In the genomic region with DNA sequence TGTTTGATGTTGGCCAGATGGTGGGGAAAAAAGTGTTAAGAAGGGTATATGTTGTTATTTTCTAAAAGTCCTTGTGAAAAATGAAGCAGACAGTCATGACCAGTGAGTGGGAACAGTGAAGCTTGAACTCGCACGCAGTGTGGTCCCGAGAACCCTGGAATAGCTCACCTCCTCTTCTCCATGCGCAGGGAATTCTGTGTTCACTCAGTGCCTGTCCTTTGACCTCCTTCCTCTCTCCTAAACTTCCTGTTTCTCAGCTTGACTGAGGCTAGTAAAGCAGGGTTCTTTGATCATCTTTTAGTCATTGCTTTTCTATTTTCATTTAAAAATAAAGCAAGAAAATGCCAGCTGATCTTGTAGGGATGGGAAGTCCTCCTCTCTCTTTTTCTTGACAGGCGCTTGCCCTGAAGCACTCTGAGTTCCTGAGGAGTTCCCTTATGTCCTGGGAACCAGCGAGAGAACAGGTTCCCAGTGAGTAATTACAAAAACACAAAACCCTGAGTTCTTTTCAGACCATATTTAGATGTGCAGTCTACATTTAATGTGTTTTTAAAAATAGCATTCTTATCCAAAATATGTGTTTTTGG, we compare ENCODE assay signal across 10 cellular contexts.
DNase-seq lines count a peak whose midpoint lies in the region; TF ChIP-seq lines count a peak whose summit lies in the region.
"Had no signal": no experiment of that assay in that cellular context is flagged by ENCODE, and none has a peak within 500 bp of the region (broad histone marks: within the 10 kb centered on the region; RNA-seq: fewer than 3 reads in every experiment).

No MANE protein-coding gene starts in this region.

- no peak for TF ChIP-seq CTCF in left ventricle myocardium inferior (IDR thresholded peaks at IDR 0.05; ENCODE audit: borderline replicate concordance)

- H3K9me3 ChIP-seq in left ventricle myocardium inferior (replicated peaks) (no peaks in the 10 kb centered on the region), skeletal muscle satellite cell (replicated peaks; ENCODE audit: low read length) (no peaks in the 10 kb centered on the region), HAP-1 (no peaks in the 10 kb centered on the region)
- H3K9me3 ChIP-seq: pancreas had no signal

- intact Hi-C loops in left ventricle myocardium inferior (cut with micrococcal nuclease) = no loop called here

- peak overlapping the region; percentile 93 for H3K27ac ChIP-seq in left ventricle myocardium inferior (replicated peaks)

- H3K36me3 ChIP-seq in left ventricle myocardium inferior (no peaks in the 10 kb centered on the region), skeletal muscle satellite cell (ENCODE audit: insufficient read depth, low read length) (peaks cover 2% of the 10 kb centered on the region), HAP-1 (replicated peaks) (no peaks in the 10 kb centered on the region)
- H3K36me3 ChIP-seq: pancreas had no signal

- peak overlapping the region; percentile 18 for H3K4me2 ChIP-seq in skeletal muscle satellite cell (ENCODE audit: low read length)

- H3K4me3 ChIP-seq in left ventricle myocardium inferior (peak overlapping the region; percentile 19), skeletal muscle satellite cell (ENCODE audit: low read length) (no peak overlapping the region), HAP-1 (no peak overlapping the region)
- H3K4me3 ChIP-seq: pancreas had no signal

- H3K4me1 ChIP-seq in left ventricle myocardium inferior = peaks cover 77% of the 10 kb centered on the region
- peaks cover 22% of the 10 kb centered on the region for H3K4me1 ChIP-seq in skeletal muscle satellite cell (ENCODE audit: control insufficient read depth, insufficient read depth, low read length)
- no peaks in the 10 kb centered on the region for H3K4me1 ChIP-seq in HAP-1

- in situ Hi-C loops in G401 (cut with HindIII; ENCODE audit: low sequenced_read_pairs) (no loop called here), HAP-1 (cut with MboI; ENCODE audit: low sequenced_read_pairs) (no loop called here)

- DNase-seq in G401 (ENCODE audit: low spot score) = peak; percentile 45
- DNase-seq in amniotic epithelial cell (ENCODE audit: low read depth) = peak; percentile 20
- no peak for DNase-seq in left ventricle myocardium inferior
- no peak for DNase-seq in erythroblast (lab: John Stamatoyannopoulos, UW)
- DNase-seq in HAP-1 (ENCODE audit: low spot score in 2 of 2) = no peak
- no peak for DNase-seq in NOMO-1 treated with DMSO at 0.1 percent for 48 hours (lab: John Stamatoyannopoulos, UW; ENCODE audit: unreplicated experiment)
- no peak for DNase-seq in activated gamma-delta T cell (lab: John Stamatoyannopoulos, UW)
- DNase-seq: NCI-H510A treated with DMSO at 0.1 percent for 48 hours, pancreas had no signal

- no peaks in the 10 kb centered on the region for H3K27me3 ChIP-seq in left ventricle myocardium inferior (ENCODE audit: low read depth)
- no peaks in the 10 kb centered on the region for H3K27me3 ChIP-seq in skeletal muscle satellite cell (ENCODE audit: control insufficient read depth, insufficient read depth, low read length)
- no peaks in the 10 kb centered on the region for H3K27me3 ChIP-seq in HAP-1 (ENCODE audit: low read depth)
- H3K27me3 ChIP-seq: pancreas had no signal

- TF ChIP-seq POLR2A in erythroblast (IDR thresholded peaks at IDR 0.05; ENCODE audit: low read length) = no peak

- H3K9ac ChIP-seq in skeletal muscle satellite cell (ENCODE audit: low read depth, low read length) = peak overlapping the region; percentile 56

Comparison
In these comparisons a context has a peak if more than half of its experiments do, and no peak if none do; other contexts are left out.
1. DNase-seq: peak in G401 (single experiment) and amniotic epithelial cell (single experiment); none in left ventricle myocardium inferior (single experiment), erythroblast (0 of 2), HAP-1 (0 of 2), NOMO-1 treated with DMSO at 0.1 percent for 48 hours (single experiment) and activated gamma-delta T cell (single experiment).